ENCODE assay signal across 8 cellular contexts in the genomic region with DNA sequence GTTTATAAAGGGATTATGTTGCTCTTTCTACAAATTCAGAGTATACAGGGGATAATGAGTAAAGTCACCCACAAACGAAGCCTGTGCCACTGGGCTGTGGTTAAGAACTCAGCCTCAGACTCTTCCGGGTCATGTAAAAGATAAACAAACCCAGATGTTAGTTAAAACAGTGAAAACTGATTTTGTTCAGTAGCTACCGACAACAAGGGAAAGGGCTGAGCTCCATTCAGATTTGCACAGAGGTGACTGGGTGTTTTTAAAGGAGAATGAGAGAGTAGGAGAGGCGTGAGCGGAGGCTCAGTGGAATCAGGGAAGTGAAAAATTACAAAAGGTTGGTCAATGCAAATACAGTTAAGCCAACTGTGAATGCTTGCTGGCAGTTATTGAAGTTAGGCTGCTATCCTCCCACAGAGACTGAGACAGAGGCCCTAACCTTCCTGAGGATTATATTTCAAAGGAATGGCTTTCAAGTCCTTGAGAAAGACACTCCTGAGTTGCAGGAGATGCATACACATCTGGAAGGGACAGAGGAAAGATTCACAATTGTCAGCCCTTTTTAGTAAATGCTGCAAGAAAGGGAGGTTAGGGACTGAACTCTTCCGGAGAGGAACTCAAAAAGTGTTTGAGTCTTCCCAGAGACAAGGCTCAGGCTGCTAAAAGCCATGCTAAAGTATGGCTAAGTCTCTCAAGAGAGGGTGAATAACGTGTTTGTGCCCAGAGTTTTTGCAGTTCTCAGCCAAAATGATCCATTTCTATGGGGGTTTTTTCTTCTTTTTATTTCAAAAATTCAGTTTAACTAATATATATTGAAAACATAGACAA. TPM values are rescaled to one million over a fixed set of nuclear protein-coding genes. Genes with fewer than 3 reads are reported as not detected.
A peak's percentile ranks its signal among the peaks of the same experiment; 100 is the strongest.
DNase-seq lines count a peak whose midpoint lies in the region; ATAC-seq and TF ChIP-seq lines count a peak whose summit lies in the region.

No MANE protein-coding gene starts in this region.

- H3K36me3 Mint-ChIP-seq in activated CD8-positive, alpha-beta T cell treated with anti-CD3 and anti-CD28 coated beads for 36 hours (ENCODE audit: low read depth): no peaks in the 10 kb centered on the region
- H3K36me3 Mint-ChIP-seq in naive thymus-derived CD4-positive, alpha-beta T cell: no peaks in the 10 kb centered on the region

- peaks cover 11% of the 10 kb centered on the region for H3K4me1 Mint-ChIP-seq in activated CD8-positive, alpha-beta T cell treated with anti-CD3 and anti-CD28 coated beads for 36 hours (ENCODE audit: low read depth)
- H3K4me1 Mint-ChIP-seq in naive thymus-derived CD4-positive, alpha-beta T cell: peaks cover 8 to 11% (median 10%) of the 10 kb centered on the region in 7 donors

- H3K27ac Mint-ChIP-seq in activated CD8-positive, alpha-beta T cell treated with anti-CD3 and anti-CD28 coated beads for 36 hours: peak overlapping the region; percentile 32
- H3K27ac Mint-ChIP-seq in naive thymus-derived CD4-positive, alpha-beta T cell: peak overlapping the region in 7 of 9 donors; percentile 26 to 84 (median 42)

- no peaks in the 10 kb centered on the region for H3K27me3 Mint-ChIP-seq in activated CD8-positive, alpha-beta T cell treated with anti-CD3 and anti-CD28 coated beads for 36 hours
- H3K27me3 Mint-ChIP-seq in naive thymus-derived CD4-positive, alpha-beta T cell: peaks cover 0 to 3% (median 0%) of the 10 kb centered on the region in 5 donors

- H2AFZ ChIP-seq in SK-N-SH (ENCODE audit: low read depth): no peak overlapping the region

- POLR2A ChIA-PET in activated CD8-positive, alpha-beta T cell treated with anti-CD3 and anti-CD28 coated beads for 36 hours (lab: Charles Lee): interaction anchor here (1.3 kb wide), 1 partner anchor 76 kb away, joined by 3 read pairs; no protein-coding TSS in a partner anchor
- POLR2A ChIA-PET in naive thymus-derived CD4-positive, alpha-beta T cell (lab: Charles Lee): no interaction called here
- POLR2A ChIA-PET in SK-N-SH (lab: Yijun Ruan, JAX): no interaction called here

- TF ChIP-seq EP300 in SK-N-SH (IDR thresholded peaks at IDR 0.05; ENCODE audit: borderline replicate concordance in 1 of 2, low read depth in 1 of 2, low read length in 1 of 2): no peak

- ATAC-seq in GM18498 (IDR thresholded peaks at IDR 0.05; ENCODE audit: unreplicated experiment) (peak; percentile 96), GM21717 (IDR thresholded peaks at IDR 0.05; ENCODE audit: unreplicated experiment) (peak; percentile 99)
- ATAC-seq in activated CD8-positive, alpha-beta T cell treated with anti-CD3 and anti-CD28 coated beads for 36 hours: no peak
- ATAC-seq in naive thymus-derived CD4-positive, alpha-beta T cell: peak; percentile 62

- no peaks in the 10 kb centered on the region for H3K79me2 ChIP-seq in SK-N-SH (ENCODE audit: insufficient read depth)

- H3K36me3 ChIP-seq in HUES48 (ENCODE audit: control insufficient read depth, insufficient read depth, low read length) (no peaks in the 10 kb centered on the region), SK-N-SH (replicated peaks in 1 of 2; ENCODE audit: control insufficient read depth in 1 of 2, insufficient read depth in 2 of 2, low read length in 1 of 2) (no peaks in the 10 kb centered on the region)
- no peaks in the 10 kb centered on the region for H3K36me3 ChIP-seq in naive thymus-derived CD4-positive, alpha-beta T cell (ENCODE audit: control insufficient read depth in 2 of 3, insufficient read depth in 3 of 3, low read length in 3 of 3)

- H4K20me1 ChIP-seq in SK-N-SH (ENCODE audit: insufficient read depth): no peaks in the 10 kb centered on the region

- H3K4me2 ChIP-seq in SK-N-SH: no peak overlapping the region

- in situ Hi-C loops in ACHN (cut with HindIII; ENCODE audit: low pct_ligation_motif_present, low pct_unique_long_range_greater_than_20kb, low sequenced_read_pairs): no loop called here

- CTCF ChIA-PET in activated CD8-positive, alpha-beta T cell treated with anti-CD3 and anti-CD28 coated beads for 36 hours (lab: Charles Lee): interaction anchor here (1.2 kb wide), 1 partner anchor 10 kb away, joined by 3 read pairs; no protein-coding TSS in a partner anchor
- CTCF ChIA-PET in naive thymus-derived CD4-positive, alpha-beta T cell (lab: Charles Lee): no interaction called here
- CTCF ChIA-PET in SK-N-SH (lab: Yijun Ruan, JAX): interaction anchor here (0.6 kb wide), 1 partner anchor 31 kb away, joined by 3 read pairs; no protein-coding TSS in a partner anchor

- no peak for TF ChIP-seq CTCF in activated CD8-positive, alpha-beta T cell treated with anti-CD3 and anti-CD28 coated beads for 36 hours (IDR thresholded peaks at IDR 0.05)
- TF ChIP-seq CTCF in SK-N-SH (IDR thresholded peaks at IDR 0.05): no peak

- H3K9me2 ChIP-seq in SK-N-SH: no peaks in the 10 kb centered on the region

- H3F3A ChIP-seq in SK-N-SH (replicated peaks; ENCODE audit: insufficient read depth): no peaks in the 10 kb centered on the region

- WGBS in SK-N-SH (ENCODE audit: low lambda C conversion rate): 81% methylated on average over 7 of the region's 7 CpGs

- H3K9me3 Mint-ChIP-seq in activated CD8-positive, alpha-beta T cell treated with anti-CD3 and anti-CD28 coated beads for 36 hours: no peaks in the 10 kb centered on the region
- peaks cover 0 to 3% (median 0%) of the 10 kb centered on the region in 11 donors for H3K9me3 Mint-ChIP-seq in naive thymus-derived CD4-positive, alpha-beta T cell

- H3K9ac ChIP-seq in HUES48 (ENCODE audit: low read depth, low read length) (no peak overlapping the region), SK-N-SH (no peak overlapping the region)

- intact Hi-C loops in activated CD8-positive, alpha-beta T cell treated with anti-CD3 and anti-CD28 coated beads for 36 hours (cut with micrococcal nuclease): no loop called here
- intact Hi-C loops in naive thymus-derived CD4-positive, alpha-beta T cell (cut with micrococcal nuclease): no loop called here

- H3K9me3 ChIP-seq in HUES48 (ENCODE audit: control insufficient read depth, insufficient read depth, low read length) (no peaks in the 10 kb centered on the region), SK-N-SH (no peaks in the 10 kb centered on the region)
- no peaks in the 10 kb centered on the region for H3K9me3 ChIP-seq in naive thymus-derived CD4-positive, alpha-beta T cell (ENCODE audit: control insufficient read depth in 2 of 3, low read length in 3 of 3)

- peak overlapping the region; percentile 75 for H3K27ac ChIP-seq in HUES48 (ENCODE audit: low read depth, low read length)
- H3K27ac ChIP-seq in naive thymus-derived CD4-positive, alpha-beta T cell (ENCODE audit: low read depth, low read length): no peak overlapping the region
- H3K27ac ChIP-seq in SK-N-SH (ENCODE audit: low read depth in 2 of 2, low read length in 1 of 2): no peak overlapping the region

- H3K4me1 ChIP-seq in HUES48 (ENCODE audit: control insufficient read depth, insufficient read depth, low read length) (peaks cover 19% of the 10 kb centered on the region), SK-N-SH (ENCODE audit: control insufficient read depth in 1 of 2, insufficient read depth in 2 of 2, low read depth in 1 of 2, low read length in 1 of 2) (no peaks in the 10 kb centered on the region)
- no peaks in the 10 kb centered on the region for H3K4me1 ChIP-seq in naive thymus-derived CD4-positive, alpha-beta T cell (ENCODE audit: control insufficient read depth in 2 of 2, insufficient read depth in 2 of 2, low read length in 2 of 2)

- DNase-seq in activated CD8-positive, alpha-beta T cell treated with anti-CD3 and anti-CD28 coated beads for 36 hours: peak; percentile 17
- DNase-seq in naive thymus-derived CD4-positive, alpha-beta T cell: peak in 1 of 9 donors; percentile 22
- no peak for DNase-seq in SK-N-SH
- no peak for DNase-seq in OCI-M2 (lab: John Stamatoyannopoulos, UW; ENCODE audit: unreplicated experiment)
- DNase-seq in ACHN: no peak

- H3K4me3 ChIP-seq in HUES48 (ENCODE audit: low read depth, low read length) (no peak overlapping the region), SK-N-SH (ENCODE audit: low read depth in 2 of 2, low read length in 1 of 2) (no peak overlapping the region)
- no peak overlapping the region for H3K4me3 ChIP-seq in naive thymus-derived CD4-positive, alpha-beta T cell (ENCODE audit: low read length)

- H3K27me3 ChIP-seq in HUES48 (ENCODE audit: control insufficient read depth, insufficient read depth, low read length): no peaks in the 10 kb centered on the region
- H3K27me3 ChIP-seq in naive thymus-derived CD4-positive, alpha-beta T cell (ENCODE audit: control insufficient read depth in 2 of 2, insufficient read depth in 2 of 2, low read length in 2 of 2): no peaks in the 10 kb centered on the region
- H3K27me3 ChIP-seq in SK-N-SH (ENCODE audit: insufficient read depth): no peaks in the 10 kb centered on the region

- no peak overlapping the region for H3K4me3 Mint-ChIP-seq in activated CD8-positive, alpha-beta T cell treated with anti-CD3 and anti-CD28 coated beads for 36 hours
- peak overlapping the region in 7 of 10 donors; percentile 4 to 53 (median 26) for H3K4me3 Mint-ChIP-seq in naive thymus-derived CD4-positive, alpha-beta T cell

- no peak for TF ChIP-seq RAD21 in SK-N-SH (IDR thresholded peaks at IDR 0.05; ENCODE audit: low read length)

TF ChIP-seq in SK-N-SH, 30 proteins besides CTCF, POLR2A, EP300 and RAD21 (continues in another document):
- TF ChIP-seq, protein P1, sequence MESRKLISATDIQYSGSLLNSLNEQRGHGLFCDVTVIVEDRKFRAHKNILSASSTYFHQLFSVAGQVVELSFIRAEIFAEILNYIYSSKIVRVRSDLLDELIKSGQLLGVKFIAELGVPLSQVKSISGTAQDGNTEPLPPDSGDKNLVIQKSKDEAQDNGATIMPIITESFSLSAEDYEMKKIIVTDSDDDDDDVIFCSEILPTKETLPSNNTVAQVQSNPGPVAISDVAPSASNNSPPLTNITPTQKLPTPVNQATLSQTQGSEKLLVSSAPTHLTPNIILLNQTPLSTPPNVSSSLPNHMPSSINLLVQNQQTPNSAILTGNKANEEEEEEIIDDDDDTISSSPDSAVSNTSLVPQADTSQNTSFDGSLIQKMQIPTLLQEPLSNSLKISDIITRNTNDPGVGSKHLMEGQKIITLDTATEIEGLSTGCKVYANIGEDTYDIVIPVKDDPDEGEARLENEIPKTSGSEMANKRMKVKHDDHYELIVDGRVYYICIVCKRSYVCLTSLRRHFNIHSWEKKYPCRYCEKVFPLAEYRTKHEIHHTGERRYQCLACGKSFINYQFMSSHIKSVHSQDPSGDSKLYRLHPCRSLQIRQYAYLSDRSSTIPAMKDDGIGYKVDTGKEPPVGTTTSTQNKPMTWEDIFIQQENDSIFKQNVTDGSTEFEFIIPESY (IDR thresholded peaks at IDR 0.05; ENCODE audit: borderline replicate concordance, low read depth): no peak

RNA-seq across cellular contexts. Expression of a gene that starts 29.8 kb away (rescaled TPM):
- total RNA-seq in activated CD8-positive, alpha-beta T cell treated with anti-CD3 and anti-CD28 coated beads for 36 hours: 1 to 10 TPM in 1 of 2 experiments, under 1 TPM in 1; 0.67 to 1.2 TPM
- under 1 TPM in 3 of 5 experiments, not detected in 2; 0.27 to 0.75 (median 0.51) TPM for total RNA-seq in naive thymus-derived CD4-positive, alpha-beta T cell
- under 1 TPM; 0.41 to 0.43 TPM for polyA plus RNA-seq in naive thymus-derived CD4-positive, alpha-beta T cell
- 1.3 and 1.9 TPM in 2 replicates for polyA plus RNA-seq in SK-N-SH (2012; rRNA removed)
- polyA plus RNA-seq in SK-N-SH (2012; cell fraction: cytosol; rRNA removed): 2.2 and 3.0 TPM in 2 replicates
- polyA plus RNA-seq in SK-N-SH (2012; cell fraction: nucleus; rRNA removed): 0.23 and 0.46 TPM in 2 replicates
